1 cellular context compared by ENCODE assay signal in genomic region chr3:14438929-14439328, GRCh38.
TF ChIP-seq lines count a peak whose summit lies in the region.

No MANE protein-coding gene starts in this region.

TF ChIP-seq in SK-N-SH, 30 proteins besides CTCF, POLR2A, EP300 and RAD21 (continued from another document):
- TF ChIP-seq PBX3 (IDR thresholded peaks at IDR 0.05) (no peak), ZBTB33 (IDR thresholded peaks at IDR 0.05; ENCODE audit: borderline replicate concordance, low read depth) (no peak), USF1 (IDR thresholded peaks at IDR 0.05; ENCODE audit: borderline replicate concordance, low read depth) (no peak), TAF1 (IDR thresholded peaks at IDR 0.05; ENCODE audit: borderline replicate concordance, low read depth, low read length) (no peak), POLR2AphosphoS5 (IDR thresholded peaks at IDR 0.05; ENCODE audit: low read depth, low read length) (no peak), MAX (IDR thresholded peaks at IDR 0.05; ENCODE audit: low read depth) (no peak), EZH2phosphoT487 (IDR thresholded peaks at IDR 0.05; ENCODE audit: borderline replicate concordance, low read depth) (no peak), FOXJ3 (CRISPR knock-in tag; IDR thresholded peaks at IDR 0.05) (no peak)
